ENCODE assay signal across 11 cellular contexts in the genomic region with DNA sequence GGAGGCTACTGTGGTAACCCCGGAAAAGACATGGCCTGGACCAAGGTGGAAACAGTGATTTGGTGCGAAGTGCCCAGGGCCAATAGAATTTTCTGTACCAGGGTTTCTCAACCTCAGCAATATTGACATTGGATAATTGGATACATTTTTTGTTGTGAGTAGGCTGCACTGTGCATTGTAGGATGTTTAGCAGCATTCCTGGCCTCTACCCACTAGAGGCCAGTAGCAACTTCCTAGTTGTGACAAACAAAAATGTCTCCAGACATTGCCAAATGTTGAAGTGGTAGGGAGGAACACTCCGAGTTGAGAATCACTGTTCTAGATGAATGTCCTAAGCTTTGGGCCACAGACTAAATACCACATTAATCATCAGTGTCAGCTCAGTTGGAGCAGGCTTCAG. TPM values are rescaled to one million over a fixed set of nuclear protein-coding genes. Genes with fewer than 3 reads are reported as not detected.
DNase-seq lines count a peak whose midpoint lies in the region; ATAC-seq and TF ChIP-seq lines count a peak whose summit lies in the region.
"Had no signal": no experiment of that assay in that cellular context is flagged by ENCODE, and none has a peak within 500 bp of the region (broad histone marks: within the 10 kb centered on the region; RNA-seq: fewer than 3 reads in every experiment).

No MANE protein-coding gene starts in this region.

- H3K4me3 ChIP-seq in DOHH2 (ENCODE audit: low read length) (no peak overlapping the region), KMS-11 (IDR thresholded peaks at IDR 0.05; ENCODE audit: insufficient read depth, low read depth, low read length) (no peak overlapping the region), brain microvascular endothelial cell (ENCODE audit: low read depth, low read length) (no peak overlapping the region), mesendoderm (ENCODE audit: low read length) (no peak overlapping the region)
- H3K4me3 ChIP-seq: esophagus squamous epithelium had no signal

- H3K4me2 ChIP-seq in DOHH2 (ENCODE audit: low read length): no peak overlapping the region
- H3K4me2 ChIP-seq in KMS-11: no peak overlapping the region
- no peak overlapping the region for H3K4me2 ChIP-seq in mesendoderm (ENCODE audit: low read length)

- no peaks in the 10 kb centered on the region for H3F3A ChIP-seq in DOHH2 (ENCODE audit: control insufficient read depth, insufficient read depth)

- H2BK15ac ChIP-seq in mesendoderm (replicated peaks; ENCODE audit: low read depth): no peak overlapping the region

- H3K36me3 ChIP-seq in DOHH2 (ENCODE audit: control insufficient read depth, low read length) (no peaks in the 10 kb centered on the region), KMS-11 (ENCODE audit: insufficient read depth) (no peaks in the 10 kb centered on the region), brain microvascular endothelial cell (replicated peaks) (no peaks in the 10 kb centered on the region), mesendoderm (ENCODE audit: control insufficient read depth, insufficient read depth, low read length) (no peaks in the 10 kb centered on the region)
- H3K36me3 ChIP-seq: esophagus squamous epithelium had no signal

- H3K27me3 ChIP-seq in DOHH2 (ENCODE audit: control insufficient read depth, low read length): 0 out of 2 replicates have a peak, but pooled peaks cover 4% of the 10 kb centered on the region
- no peaks in the 10 kb centered on the region for H3K27me3 ChIP-seq in KMS-11 (ENCODE audit: insufficient read depth, low read depth)
- no peaks in the 10 kb centered on the region for H3K27me3 ChIP-seq in brain microvascular endothelial cell (replicated peaks)
- H3K27me3 ChIP-seq in mesendoderm (ENCODE audit: insufficient read depth, low read length, poor library complexity): no peaks in the 10 kb centered on the region
- H3K27me3 ChIP-seq: esophagus squamous epithelium had no signal

- no peaks in the 10 kb centered on the region for H3K79me1 ChIP-seq in mesendoderm (ENCODE audit: low read length)

- H4K20me1 ChIP-seq in DOHH2 (ENCODE audit: control insufficient read depth, insufficient read depth, low read depth, low read length) (no peaks in the 10 kb centered on the region), KMS-11 (ENCODE audit: insufficient read depth) (no peaks in the 10 kb centered on the region)

- H2AK5ac ChIP-seq in mesendoderm (ENCODE audit: low read length): no peak overlapping the region

- H3K9me3 ChIP-seq in DOHH2 (ENCODE audit: control insufficient read depth, insufficient read depth, low read length): no peaks in the 10 kb centered on the region
- H3K9me3 ChIP-seq: esophagus squamous epithelium had no signal

- H3K56ac ChIP-seq in mesendoderm (ENCODE audit: low read length): no peak overlapping the region

- no peak overlapping the region for H2BK120ac ChIP-seq in mesendoderm (ENCODE audit: low read depth, low read length)

- H3K79me2 ChIP-seq in DOHH2 (ENCODE audit: control insufficient read depth, low read length): no peaks in the 10 kb centered on the region
- no peaks in the 10 kb centered on the region for H3K79me2 ChIP-seq in KMS-11 (ENCODE audit: insufficient read depth, low read depth)
- H3K79me2 ChIP-seq in mesendoderm (ENCODE audit: control insufficient read depth, insufficient read depth, low read length): no peaks in the 10 kb centered on the region

- no peak overlapping the region for H3K18ac ChIP-seq in mesendoderm (ENCODE audit: low read length)

- H4K8ac ChIP-seq in mesendoderm (ENCODE audit: low read depth, low read length): no peak overlapping the region

- H3K4me1 ChIP-seq in DOHH2 (ENCODE audit: control insufficient read depth, low read length): no peaks in the 10 kb centered on the region
- H3K4me1 ChIP-seq in KMS-11 (ENCODE audit: low read depth, poor library complexity, severe bottlenecking): peaks cover 4% of the 10 kb centered on the region
- H3K4me1 ChIP-seq in mesendoderm (ENCODE audit: control insufficient read depth, low read depth, low read length): no peaks in the 10 kb centered on the region
- H3K4me1 ChIP-seq: esophagus squamous epithelium had no signal

- H2AFZ ChIP-seq in KMS-11 (ENCODE audit: low read depth): peak overlapping the region; percentile 44

- TF ChIP-seq CTCF in DOHH2 (IDR thresholded peaks at IDR 0.05; ENCODE audit: low read depth, low read length, poor library complexity, severe bottlenecking) (peak; percentile 43), KMS-11 (conservative IDR thresholded peaks at IDR 0.05; ENCODE audit: low read depth, low read length) (no peak), brain microvascular endothelial cell (IDR thresholded peaks at IDR 0.05; ENCODE audit: low read depth, low read length, missing control alignments) (peak; percentile 63)

- H3K23ac ChIP-seq in mesendoderm (ENCODE audit: low read length): no peak overlapping the region

- DNase-seq in brain microvascular endothelial cell: peak; percentile 46
- DNase-seq in mesendoderm: peak; percentile 58
- DNase-seq in activated CD4-positive, CD25-positive, alpha-beta regulatory T cell (lab: John Stamatoyannopoulos, UW): no peak
- DNase-seq in effector CD8-positive, alpha-beta T cell (lab: John Stamatoyannopoulos, UW): no peak
- DNase-seq: activated CD4-positive, alpha-beta memory T cell treated with anti-CD3 and anti-CD28 coated beads for 36 hours; esophagus squamous epithelium; NCI-H1092 had no signal

- H3K9me2 ChIP-seq in DOHH2 (replicated peaks; ENCODE audit: control insufficient read depth, low read length): no peaks in the 10 kb centered on the region

- H3K9ac ChIP-seq in KMS-11 (no peak overlapping the region), mesendoderm (ENCODE audit: low read length) (no peak overlapping the region)

- no peak overlapping the region for H4K5ac ChIP-seq in mesendoderm (ENCODE audit: low read length)

- no peak overlapping the region for H3K4ac ChIP-seq in mesendoderm (ENCODE audit: low read depth, low read length)

- H3K27ac ChIP-seq in DOHH2 (ENCODE audit: low read depth, low read length) (no peak overlapping the region), KMS-11 (no peak overlapping the region), brain microvascular endothelial cell (no peak overlapping the region), mesendoderm (ENCODE audit: low read depth, low read length) (no peak overlapping the region)
- H3K27ac ChIP-seq: esophagus squamous epithelium had no signal

- H2BK5ac ChIP-seq in mesendoderm (ENCODE audit: low read length): no peak overlapping the region

- ATAC-seq in HG02678 (IDR thresholded peaks at IDR 0.05; ENCODE audit: unreplicated experiment) (no peak), HG03457 (IDR thresholded peaks at IDR 0.05; ENCODE audit: unreplicated experiment) (no peak)

- in situ Hi-C loops in brain microvascular endothelial cell (cut with HindIII; ENCODE audit: low pct_ligation_motif_present, low sequenced_read_pairs): no loop called here

- no CpG with 5 or more reads among the region's 3 CpGs for WGBS in mesendoderm (ENCODE audit: extremely low coverage, insufficient coverage, low lambda C conversion rate)

RNA-seq across cellular contexts. Expression of a gene that starts 6.2 kb away (rescaled TPM):
- 16.5 TPM for polyA plus RNA-seq in mesendoderm (2013, experiment 1 of 2)
- polyA plus RNA-seq in mesendoderm (2013, experiment 2 of 2): 16.1 TPM

RNA-seq across cellular contexts. Expression of a gene that starts 14.7 kb away (rescaled TPM):
- 66.3 TPM for polyA plus RNA-seq in mesendoderm (2013, experiment 1 of 2)
- 68.1 TPM for polyA plus RNA-seq in mesendoderm (2013, experiment 2 of 2)

Comparison
In these comparisons a context has a peak if more than half of its experiments do, and no peak if none do; other contexts are left out.
1. DNase-seq: peak in brain microvascular endothelial cell (single experiment) and mesendoderm (single experiment); none in activated CD4-positive, CD25-positive, alpha-beta regulatory T cell (0 of 4) and effector CD8-positive, alpha-beta T cell (single experiment).